3 cellular contexts compared by ENCODE assay signal in the genomic region with DNA sequence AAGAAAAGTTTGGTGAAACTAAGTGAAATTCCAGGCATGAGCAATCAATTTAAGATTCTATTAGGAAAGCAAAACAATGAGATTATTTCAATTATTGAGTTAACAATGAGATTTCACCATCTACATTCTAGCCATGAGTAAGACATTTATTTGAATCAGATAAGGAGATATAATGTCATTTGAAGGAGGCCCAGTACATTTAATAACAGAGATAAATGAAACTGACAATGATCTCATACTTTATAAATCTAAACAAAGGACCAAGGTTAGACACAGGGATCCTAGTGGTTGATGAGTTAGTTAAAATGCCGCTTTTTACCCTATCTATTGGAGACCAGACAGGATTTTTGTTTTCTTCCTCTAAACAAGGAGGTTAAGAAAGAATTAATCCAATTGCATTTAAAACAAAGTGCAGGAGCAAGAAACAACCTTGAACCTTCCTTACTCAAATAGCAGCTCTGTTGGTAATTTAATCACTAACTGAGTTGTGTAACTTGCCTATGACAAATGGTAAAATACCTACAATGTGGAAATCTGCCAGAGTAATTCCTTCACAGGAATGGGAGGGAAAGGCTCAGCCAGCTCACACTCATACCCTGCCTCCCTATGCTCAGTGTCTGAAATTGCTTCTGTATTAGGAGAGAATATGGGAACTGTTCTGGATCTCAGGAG.
TF ChIP-seq lines count a peak whose summit lies in the region.

No MANE protein-coding gene starts in this region.

TF ChIP-seq in A549, 52 proteins besides CTCF, POLR2A, EP300 and RAD21:
- TF ChIP-seq, protein P1, sequence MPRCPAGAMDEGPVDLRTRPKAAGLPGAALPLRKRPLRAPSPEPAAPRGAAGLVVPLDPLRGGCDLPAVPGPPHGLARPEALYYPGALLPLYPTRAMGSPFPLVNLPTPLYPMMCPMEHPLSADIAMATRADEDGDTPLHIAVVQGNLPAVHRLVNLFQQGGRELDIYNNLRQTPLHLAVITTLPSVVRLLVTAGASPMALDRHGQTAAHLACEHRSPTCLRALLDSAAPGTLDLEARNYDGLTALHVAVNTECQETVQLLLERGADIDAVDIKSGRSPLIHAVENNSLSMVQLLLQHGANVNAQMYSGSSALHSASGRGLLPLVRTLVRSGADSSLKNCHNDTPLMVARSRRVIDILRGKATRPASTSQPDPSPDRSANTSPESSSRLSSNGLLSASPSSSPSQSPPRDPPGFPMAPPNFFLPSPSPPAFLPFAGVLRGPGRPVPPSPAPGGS (IDR thresholded peaks at IDR 0.05) = peak; percentile 94; the same call in 2 of the 3 replicates
- TF ChIP-seq JUN (IDR thresholded peaks at IDR 0.05) (peak; percentile 92 to 93), JUNB (IDR thresholded peaks at IDR 0.05) (peak; percentile 94), FOSL2 (IDR thresholded peaks at IDR 0.05) (peak; percentile 74), FOSL2 (CRISPR knock-in tag; IDR thresholded peaks at IDR 0.05) (peak; percentile 91), HOXB13 (CRISPR knock-in tag; IDR thresholded peaks at IDR 0.05; ENCODE audit: low read depth) (no peak), ESRRA (IDR thresholded peaks at IDR 0.05; ENCODE audit: borderline replicate concordance, low read length) (peak; percentile 89; the same call in 1 of the 2 replicates), CBX8 (IDR thresholded peaks at IDR 0.05) (no peak), TFCP2L1 (CRISPR knock-in tag; IDR thresholded peaks at IDR 0.05) (no peak), GATA3 (IDR thresholded peaks at IDR 0.05; ENCODE audit: borderline replicate concordance) (peak; percentile 97), NFE2L2 (conservative IDR thresholded peaks at IDR 0.05; ENCODE audit: low read length) (no peak), SMC3 (IDR thresholded peaks at IDR 0.05) (peak; percentile 70), CEBPB (IDR thresholded peaks at IDR 0.05) (peak; percentile 93 to 98), FOXS1 (CRISPR knock-in tag; IDR thresholded peaks at IDR 0.05) (peak; percentile 63; the same call in 1 of the 2 replicates), HOXA7 (CRISPR knock-in tag; IDR thresholded peaks at IDR 0.05) (peak; percentile 62; the same call in 1 of the 2 replicates), HEYL (CRISPR knock-in tag; IDR thresholded peaks at IDR 0.05) (no peak), EHF (CRISPR knock-in tag; IDR thresholded peaks at IDR 0.05) (0 out of 2 replicates have a peak, but pooled peaks have one; percentile 23), HOXB5 (CRISPR knock-in tag; IDR thresholded peaks at IDR 0.05) (peak; percentile 80), RARB (CRISPR knock-in tag; IDR thresholded peaks at IDR 0.05) (peak; percentile 95)
- TF ChIP-seq, protein P2, sequence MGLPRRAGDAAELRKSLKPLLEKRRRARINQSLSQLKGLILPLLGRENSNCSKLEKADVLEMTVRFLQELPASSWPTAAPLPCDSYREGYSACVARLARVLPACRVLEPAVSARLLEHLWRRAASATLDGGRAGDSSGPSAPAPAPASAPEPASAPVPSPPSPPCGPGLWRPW (IDR thresholded peaks at IDR 0.05) = peak; percentile 78
- TF ChIP-seq, protein P3, sequence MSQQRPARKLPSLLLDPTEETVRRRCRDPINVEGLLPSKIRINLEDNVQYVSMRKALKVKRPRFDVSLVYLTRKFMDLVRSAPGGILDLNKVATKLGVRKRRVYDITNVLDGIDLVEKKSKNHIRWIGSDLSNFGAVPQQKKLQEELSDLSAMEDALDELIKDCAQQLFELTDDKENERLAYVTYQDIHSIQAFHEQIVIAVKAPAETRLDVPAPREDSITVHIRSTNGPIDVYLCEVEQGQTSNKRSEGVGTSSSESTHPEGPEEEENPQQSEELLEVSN (IDR thresholded peaks at IDR 0.05; ENCODE audit: borderline replicate concordance, low read depth) = no peak
- TF ChIP-seq, protein P4, sequence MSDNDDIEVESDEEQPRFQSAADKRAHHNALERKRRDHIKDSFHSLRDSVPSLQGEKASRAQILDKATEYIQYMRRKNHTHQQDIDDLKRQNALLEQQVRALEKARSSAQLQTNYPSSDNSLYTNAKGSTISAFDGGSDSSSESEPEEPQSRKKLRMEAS (IDR thresholded peaks at IDR 0.05) = peak; percentile 70
- TF ChIP-seq, protein P5, sequence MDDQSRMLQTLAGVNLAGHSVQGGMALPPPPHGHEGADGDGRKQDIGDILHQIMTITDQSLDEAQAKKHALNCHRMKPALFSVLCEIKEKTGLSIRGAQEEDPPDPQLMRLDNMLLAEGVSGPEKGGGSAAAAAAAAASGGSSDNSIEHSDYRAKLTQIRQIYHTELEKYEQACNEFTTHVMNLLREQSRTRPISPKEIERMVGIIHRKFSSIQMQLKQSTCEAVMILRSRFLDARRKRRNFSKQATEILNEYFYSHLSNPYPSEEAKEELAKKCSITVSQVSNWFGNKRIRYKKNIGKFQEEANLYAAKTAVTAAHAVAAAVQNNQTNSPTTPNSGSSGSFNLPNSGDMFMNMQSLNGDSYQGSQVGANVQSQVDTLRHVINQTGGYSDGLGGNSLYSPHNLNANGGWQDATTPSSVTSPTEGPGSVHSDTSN (IDR thresholded peaks at IDR 0.05) = peak; percentile 44; the same call in 1 of the 2 replicates
TF ChIP-seq in A549: peak in this region for 16.

TF ChIP-seq in Ishikawa, 13 proteins besides CTCF, POLR2A, EP300 and RAD21 (continued from another document):
- no peak for TF ChIP-seq FOXM1 (IDR thresholded peaks at IDR 0.05; ENCODE audit: borderline replicate concordance, low read depth)

TF ChIP-seq in H1, 55 proteins besides CTCF, POLR2A, EP300 and RAD21 (continued from another document):
- TF ChIP-seq RBBP5 (IDR thresholded peaks at IDR 0.05; ENCODE audit: borderline replicate concordance, low read depth, low read length) (no peak), SIRT6 (IDR thresholded peaks at IDR 0.05; ENCODE audit: low read length) (no peak), BCL11A (IDR thresholded peaks at IDR 0.05; ENCODE audit: low read depth in 2 of 2, low read length in 2 of 2) (no peak), HDAC6 (IDR thresholded peaks at IDR 0.05; ENCODE audit: low read depth, low read length) (no peak), ZNF274 (IDR thresholded peaks at IDR 0.05; ENCODE audit: borderline replicate concordance, extremely low read depth, low read length) (no peak), YY1 (IDR thresholded peaks at IDR 0.05; ENCODE audit: low read depth, low read length) (no peak), RNF2 (IDR thresholded peaks at IDR 0.05; ENCODE audit: borderline replicate concordance, low read depth, low read length, missing control alignments, poor library complexity, severe bottlenecking) (no peak), EGR1 (IDR thresholded peaks at IDR 0.05; ENCODE audit: borderline replicate concordance, low read depth, low read length) (no peak), SIN3A (conservative IDR thresholded peaks at IDR 0.05 in 1 of 2, IDR thresholded peaks at IDR 0.05 in 1 of 2; ENCODE audit: low read depth in 1 of 2, low read length in 2 of 2) (no peak)
- TF ChIP-seq, protein P6, sequence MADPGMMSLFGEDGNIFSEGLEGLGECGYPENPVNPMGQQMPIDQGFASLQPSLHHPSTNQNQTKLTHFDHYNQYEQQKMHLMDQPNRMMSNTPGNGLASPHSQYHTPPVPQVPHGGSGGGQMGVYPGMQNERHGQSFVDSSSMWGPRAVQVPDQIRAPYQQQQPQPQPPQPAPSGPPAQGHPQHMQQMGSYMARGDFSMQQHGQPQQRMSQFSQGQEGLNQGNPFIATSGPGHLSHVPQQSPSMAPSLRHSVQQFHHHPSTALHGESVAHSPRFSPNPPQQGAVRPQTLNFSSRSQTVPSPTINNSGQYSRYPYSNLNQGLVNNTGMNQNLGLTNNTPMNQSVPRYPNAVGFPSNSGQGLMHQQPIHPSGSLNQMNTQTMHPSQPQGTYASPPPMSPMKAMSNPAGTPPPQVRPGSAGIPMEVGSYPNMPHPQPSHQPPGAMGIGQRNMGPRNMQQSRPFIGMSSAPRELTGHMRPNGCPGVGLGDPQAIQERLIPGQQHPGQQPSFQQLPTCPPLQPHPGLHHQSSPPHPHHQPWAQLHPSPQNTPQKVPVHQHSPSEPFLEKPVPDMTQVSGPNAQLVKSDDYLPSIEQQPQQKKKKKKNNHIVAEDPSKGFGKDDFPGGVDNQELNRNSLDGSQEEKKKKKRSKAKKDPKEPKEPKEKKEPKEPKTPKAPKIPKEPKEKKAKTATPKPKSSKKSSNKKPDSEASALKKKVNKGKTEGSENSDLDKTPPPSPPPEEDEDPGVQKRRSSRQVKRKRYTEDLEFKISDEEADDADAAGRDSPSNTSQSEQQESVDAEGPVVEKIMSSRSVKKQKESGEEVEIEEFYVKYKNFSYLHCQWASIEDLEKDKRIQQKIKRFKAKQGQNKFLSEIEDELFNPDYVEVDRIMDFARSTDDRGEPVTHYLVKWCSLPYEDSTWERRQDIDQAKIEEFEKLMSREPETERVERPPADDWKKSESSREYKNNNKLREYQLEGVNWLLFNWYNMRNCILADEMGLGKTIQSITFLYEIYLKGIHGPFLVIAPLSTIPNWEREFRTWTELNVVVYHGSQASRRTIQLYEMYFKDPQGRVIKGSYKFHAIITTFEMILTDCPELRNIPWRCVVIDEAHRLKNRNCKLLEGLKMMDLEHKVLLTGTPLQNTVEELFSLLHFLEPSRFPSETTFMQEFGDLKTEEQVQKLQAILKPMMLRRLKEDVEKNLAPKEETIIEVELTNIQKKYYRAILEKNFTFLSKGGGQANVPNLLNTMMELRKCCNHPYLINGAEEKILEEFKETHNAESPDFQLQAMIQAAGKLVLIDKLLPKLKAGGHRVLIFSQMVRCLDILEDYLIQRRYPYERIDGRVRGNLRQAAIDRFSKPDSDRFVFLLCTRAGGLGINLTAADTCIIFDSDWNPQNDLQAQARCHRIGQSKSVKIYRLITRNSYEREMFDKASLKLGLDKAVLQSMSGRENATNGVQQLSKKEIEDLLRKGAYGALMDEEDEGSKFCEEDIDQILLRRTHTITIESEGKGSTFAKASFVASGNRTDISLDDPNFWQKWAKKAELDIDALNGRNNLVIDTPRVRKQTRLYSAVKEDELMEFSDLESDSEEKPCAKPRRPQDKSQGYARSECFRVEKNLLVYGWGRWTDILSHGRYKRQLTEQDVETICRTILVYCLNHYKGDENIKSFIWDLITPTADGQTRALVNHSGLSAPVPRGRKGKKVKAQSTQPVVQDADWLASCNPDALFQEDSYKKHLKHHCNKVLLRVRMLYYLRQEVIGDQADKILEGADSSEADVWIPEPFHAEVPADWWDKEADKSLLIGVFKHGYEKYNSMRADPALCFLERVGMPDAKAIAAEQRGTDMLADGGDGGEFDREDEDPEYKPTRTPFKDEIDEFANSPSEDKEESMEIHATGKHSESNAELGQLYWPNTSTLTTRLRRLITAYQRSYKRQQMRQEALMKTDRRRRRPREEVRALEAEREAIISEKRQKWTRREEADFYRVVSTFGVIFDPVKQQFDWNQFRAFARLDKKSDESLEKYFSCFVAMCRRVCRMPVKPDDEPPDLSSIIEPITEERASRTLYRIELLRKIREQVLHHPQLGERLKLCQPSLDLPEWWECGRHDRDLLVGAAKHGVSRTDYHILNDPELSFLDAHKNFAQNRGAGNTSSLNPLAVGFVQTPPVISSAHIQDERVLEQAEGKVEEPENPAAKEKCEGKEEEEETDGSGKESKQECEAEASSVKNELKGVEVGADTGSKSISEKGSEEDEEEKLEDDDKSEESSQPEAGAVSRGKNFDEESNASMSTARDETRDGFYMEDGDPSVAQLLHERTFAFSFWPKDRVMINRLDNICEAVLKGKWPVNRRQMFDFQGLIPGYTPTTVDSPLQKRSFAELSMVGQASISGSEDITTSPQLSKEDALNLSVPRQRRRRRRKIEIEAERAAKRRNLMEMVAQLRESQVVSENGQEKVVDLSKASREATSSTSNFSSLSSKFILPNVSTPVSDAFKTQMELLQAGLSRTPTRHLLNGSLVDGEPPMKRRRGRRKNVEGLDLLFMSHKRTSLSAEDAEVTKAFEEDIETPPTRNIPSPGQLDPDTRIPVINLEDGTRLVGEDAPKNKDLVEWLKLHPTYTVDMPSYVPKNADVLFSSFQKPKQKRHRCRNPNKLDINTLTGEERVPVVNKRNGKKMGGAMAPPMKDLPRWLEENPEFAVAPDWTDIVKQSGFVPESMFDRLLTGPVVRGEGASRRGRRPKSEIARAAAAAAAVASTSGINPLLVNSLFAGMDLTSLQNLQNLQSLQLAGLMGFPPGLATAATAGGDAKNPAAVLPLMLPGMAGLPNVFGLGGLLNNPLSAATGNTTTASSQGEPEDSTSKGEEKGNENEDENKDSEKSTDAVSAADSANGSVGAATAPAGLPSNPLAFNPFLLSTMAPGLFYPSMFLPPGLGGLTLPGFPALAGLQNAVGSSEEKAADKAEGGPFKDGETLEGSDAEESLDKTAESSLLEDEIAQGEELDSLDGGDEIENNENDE (IDR thresholded peaks at IDR 0.05; ENCODE audit: insufficient replicate concordance, low read length) = no peak
- TF ChIP-seq, protein P7, sequence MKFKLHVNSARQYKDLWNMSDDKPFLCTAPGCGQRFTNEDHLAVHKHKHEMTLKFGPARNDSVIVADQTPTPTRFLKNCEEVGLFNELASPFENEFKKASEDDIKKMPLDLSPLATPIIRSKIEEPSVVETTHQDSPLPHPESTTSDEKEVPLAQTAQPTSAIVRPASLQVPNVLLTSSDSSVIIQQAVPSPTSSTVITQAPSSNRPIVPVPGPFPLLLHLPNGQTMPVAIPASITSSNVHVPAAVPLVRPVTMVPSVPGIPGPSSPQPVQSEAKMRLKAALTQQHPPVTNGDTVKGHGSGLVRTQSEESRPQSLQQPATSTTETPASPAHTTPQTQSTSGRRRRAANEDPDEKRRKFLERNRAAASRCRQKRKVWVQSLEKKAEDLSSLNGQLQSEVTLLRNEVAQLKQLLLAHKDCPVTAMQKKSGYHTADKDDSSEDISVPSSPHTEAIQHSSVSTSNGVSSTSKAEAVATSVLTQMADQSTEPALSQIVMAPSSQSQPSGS (IDR thresholded peaks at IDR 0.05; ENCODE audit: low read length) = no peak
- TF ChIP-seq, protein P8, sequence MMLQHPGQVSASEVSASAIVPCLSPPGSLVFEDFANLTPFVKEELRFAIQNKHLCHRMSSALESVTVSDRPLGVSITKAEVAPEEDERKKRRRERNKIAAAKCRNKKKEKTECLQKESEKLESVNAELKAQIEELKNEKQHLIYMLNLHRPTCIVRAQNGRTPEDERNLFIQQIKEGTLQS (IDR thresholded peaks at IDR 0.05; ENCODE audit: insufficient read depth, low read depth, low read length) = no peak
